In the genomic region with DNA sequence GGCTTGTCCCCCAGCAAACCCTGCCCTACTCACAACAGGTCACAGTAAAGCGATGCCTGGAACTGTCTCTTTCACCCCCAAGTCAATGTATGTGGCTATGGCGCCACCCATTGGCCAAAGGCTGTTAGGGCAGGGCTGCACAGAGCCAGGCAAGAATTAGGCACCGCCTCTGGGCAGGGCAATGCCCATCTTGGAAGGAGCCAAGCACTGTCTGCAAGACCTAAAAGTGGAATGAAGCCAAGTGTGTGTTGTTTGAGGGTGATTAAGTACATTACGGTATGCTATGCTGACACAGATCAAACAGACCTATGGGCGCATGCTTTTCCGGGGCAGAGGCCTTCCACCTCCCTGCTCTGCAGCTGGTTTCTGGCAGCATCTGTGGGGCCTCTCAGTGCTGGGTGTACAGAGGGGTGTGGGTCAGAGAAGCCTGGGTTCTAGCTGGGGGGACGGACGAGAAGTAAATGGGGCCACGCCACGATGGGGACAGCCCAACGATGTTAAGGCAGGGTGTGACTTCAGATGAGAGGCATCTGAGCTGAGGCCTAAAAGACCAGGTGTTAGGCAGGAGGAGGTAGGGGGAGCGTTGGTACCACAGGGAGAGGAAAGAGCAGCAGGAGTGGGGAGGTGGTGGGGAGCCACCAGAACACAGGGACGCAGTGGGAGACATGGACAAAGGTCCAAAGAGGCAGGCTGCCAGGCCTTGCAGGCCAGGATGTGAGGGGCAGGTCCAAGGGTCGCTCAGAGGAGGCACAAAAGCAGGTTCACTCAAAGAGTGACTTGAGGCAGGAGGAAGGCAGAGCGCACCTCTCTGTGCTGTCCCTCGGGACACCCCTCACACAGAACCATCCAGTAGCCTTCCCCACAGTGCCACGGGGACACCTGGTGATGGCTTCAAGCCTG, we compare ENCODE assay signal across 8 cellular contexts. TPM values are rescaled to one million over a fixed set of nuclear protein-coding genes. Genes with fewer than 3 reads are reported as not detected.
DNase-seq lines count a peak whose midpoint lies in the region; ATAC-seq and TF ChIP-seq lines count a peak whose summit lies in the region.

No MANE protein-coding gene starts in this region.

- H3K9me3 Mint-ChIP-seq in activated CD4-positive, alpha-beta T cell treated with anti-CD3 and anti-CD28 coated beads, Interleukin-2, amount 10 ng/mL, durations not matched to agents 24 days and 14 days = no peaks in the 10 kb centered on the region
- no peaks in the 10 kb centered on the region for H3K9me3 Mint-ChIP-seq in stimulated activated memory B cell treated with anti-CD40 and anti-IgM and Interleukin-4, amounts not matched to agents 10 μg/mL and 1 μg/mL and 100 μg/mL, for 72 hours

- H3K9me3 ChIP-seq in lung (ENCODE audit: control insufficient read depth in 2 of 2, insufficient read depth in 1 of 2, low read length in 1 of 2) = no peaks in the 10 kb centered on the region

- H3K4me3 Mint-ChIP-seq in activated CD4-positive, alpha-beta T cell treated with anti-CD3 and anti-CD28 coated beads, Interleukin-2, amount 10 ng/mL, durations not matched to agents 24 days and 14 days = no peak overlapping the region
- no peak overlapping the region for H3K4me3 Mint-ChIP-seq in stimulated activated memory B cell treated with anti-CD40 and anti-IgM and Interleukin-4, amounts not matched to agents 10 μg/mL and 1 μg/mL and 100 μg/mL, for 72 hours

- H3K27ac ChIP-seq in lung (ENCODE audit: low read depth in 1 of 2, low read length in 1 of 2) = no peak overlapping the region

- 72 to 77% methylated on average over 17 of the region's 17 CpGs for WGBS in lung, 2 donors

- peak; percentile 90 for DNase-seq in AG08396 (ENCODE audit: low spot score)
- DNase-seq in GM13977 (ENCODE audit: low spot score) = peak; percentile 81
- DNase-seq in NCI-H2171 treated with DMSO at 0.1 percent for 48 hours (lab: John Stamatoyannopoulos, UW) = peak; percentile 79
- peak; percentile 92 for DNase-seq in activated CD4-positive, alpha-beta T cell treated with anti-CD3 and anti-CD28 coated beads, Interleukin-2, amount 10 ng/mL, durations not matched to agents 24 days and 14 days
- peak; percentile 84 for DNase-seq in dermis blood vessel endothelial cell
- peak; percentile 67 for DNase-seq in lung (ENCODE audit: low spot score)

- intact Hi-C loops in activated CD4-positive, alpha-beta T cell treated with anti-CD3 and anti-CD28 coated beads, Interleukin-2, amount 10 ng/mL, durations not matched to agents 24 days and 14 days (cut with micrococcal nuclease) = loop anchor here (1.0 kb wide), 1 partner anchor 97 kb away; no protein-coding TSS in a partner anchor

- H3K36me3 Mint-ChIP-seq in activated CD4-positive, alpha-beta T cell treated with anti-CD3 and anti-CD28 coated beads, Interleukin-2, amount 10 ng/mL, durations not matched to agents 24 days and 14 days (ENCODE audit: low read depth) = peaks cover 3% of the 10 kb centered on the region
- H3K36me3 Mint-ChIP-seq in stimulated activated memory B cell treated with anti-CD40 and anti-IgM and Interleukin-4, amounts not matched to agents 10 μg/mL and 1 μg/mL and 100 μg/mL, for 72 hours = peaks cover 11% of the 10 kb centered on the region

- H3K27me3 ChIP-seq in lung (ENCODE audit: control insufficient read depth, insufficient read depth) = no peaks in the 10 kb centered on the region

- H3K4me1 Mint-ChIP-seq in activated CD4-positive, alpha-beta T cell treated with anti-CD3 and anti-CD28 coated beads, Interleukin-2, amount 10 ng/mL, durations not matched to agents 24 days and 14 days = peaks cover 11% of the 10 kb centered on the region
- peaks cover 8% of the 10 kb centered on the region for H3K4me1 Mint-ChIP-seq in stimulated activated memory B cell treated with anti-CD40 and anti-IgM and Interleukin-4, amounts not matched to agents 10 μg/mL and 1 μg/mL and 100 μg/mL, for 72 hours

- H3K4me1 ChIP-seq in lung (ENCODE audit: control insufficient read depth in 2 of 2, insufficient read depth in 2 of 2, low read length in 2 of 2) = peaks cover 0 to 8% of the 10 kb centered on the region in 2 donors

- TF ChIP-seq CTCF in GM13977 (IDR thresholded peaks at IDR 0.05; ENCODE audit: extremely low read depth, insufficient read depth, missing control alignments) (peak; percentile 97), lung (IDR thresholded peaks at IDR 0.05; ENCODE audit: control extremely low read depth, extremely low read depth) (peak; percentile 69)

- no peaks in the 10 kb centered on the region for H3K27me3 Mint-ChIP-seq in activated CD4-positive, alpha-beta T cell treated with anti-CD3 and anti-CD28 coated beads, Interleukin-2, amount 10 ng/mL, durations not matched to agents 24 days and 14 days
- H3K27me3 Mint-ChIP-seq in stimulated activated memory B cell treated with anti-CD40 and anti-IgM and Interleukin-4, amounts not matched to agents 10 μg/mL and 1 μg/mL and 100 μg/mL, for 72 hours = no peaks in the 10 kb centered on the region

- H3K27ac Mint-ChIP-seq in activated CD4-positive, alpha-beta T cell treated with anti-CD3 and anti-CD28 coated beads, Interleukin-2, amount 10 ng/mL, durations not matched to agents 24 days and 14 days = no peak overlapping the region
- no peak overlapping the region for H3K27ac Mint-ChIP-seq in stimulated activated memory B cell treated with anti-CD40 and anti-IgM and Interleukin-4, amounts not matched to agents 10 μg/mL and 1 μg/mL and 100 μg/mL, for 72 hours

- H3K36me3 ChIP-seq in lung (ENCODE audit: control insufficient read depth in 2 of 2, insufficient read depth in 2 of 2, low read length in 2 of 2) = peaks cover 0 to 3% of the 10 kb centered on the region in 2 donors

- H3K4me3 ChIP-seq in lung = no peak overlapping the region

- in situ Hi-C loops in GM13977 (cut with MboI; ENCODE audit: low pct_unique_long_range_greater_than_20kb, low sequenced_read_pairs, unreplicated experiment) = loop anchor here (10.0 kb wide), 1 partner anchor 99 kb away; the partner anchor contains the start of gene HES3

- ATAC-seq in lung (ENCODE audit: insufficient read depth, low FRiP score) = peak; percentile 80
- peak; percentile 70 for ATAC-seq in stimulated activated memory B cell treated with anti-CD40 and anti-IgM and Interleukin-4, amounts not matched to agents 10 μg/mL and 1 μg/mL and 100 μg/mL, for 72 hours
- ATAC-seq in GM21737 (IDR thresholded peaks at IDR 0.05; ENCODE audit: unreplicated experiment) = no peak

RNA-seq across cellular contexts. Expression of gene ACOT7, which starts 49.8 kb away (rescaled TPM):
- total RNA-seq in activated CD4-positive, alpha-beta T cell treated with anti-CD3 and anti-CD28 coated beads, Interleukin-2, amount 10 ng/mL, durations not matched to agents 24 days and 14 days = 133 and 136 TPM in 2 replicates
- total RNA-seq in dermis blood vessel endothelial cell = 17.5 and 33.7 TPM in 2 replicates
- 10 to 100 TPM in 1 of 2 donors, 1 to 10 TPM in 1; 8.8 to 37.4 TPM for total RNA-seq in lung
- polyA plus RNA-seq in lung = 10 to 100 TPM; 17.9 to 28.3 TPM
